Comparison of ENCODE assay signal across 7 cellular contexts in genomic region chr4:92809381-92809780, GRCh38.
"Had no signal": no experiment of that assay in that cellular context is flagged by ENCODE, and none has a peak within 500 bp of the region (broad histone marks: within the 10 kb centered on the region; RNA-seq: fewer than 3 reads in every experiment).

No MANE protein-coding gene starts in this region.

- ATAC-seq: K562 had no signal

- FAIRE-seq: HTR-8/SVneo, K562 had no signal

- DNase-seq: Karpas-422, KBM-7, KG1 had no signal

- H3K4me2 ChIP-seq: KMS-11 had no signal

- H3K9ac ChIP-seq: KMS-11 had no signal

- H3K27ac ChIP-seq: HL-60, KMS-11 had no signal

- H3K4me3 ChIP-seq: K562 had no signal
